ENCODE assay signal across 24 cellular contexts in the genomic region with DNA sequence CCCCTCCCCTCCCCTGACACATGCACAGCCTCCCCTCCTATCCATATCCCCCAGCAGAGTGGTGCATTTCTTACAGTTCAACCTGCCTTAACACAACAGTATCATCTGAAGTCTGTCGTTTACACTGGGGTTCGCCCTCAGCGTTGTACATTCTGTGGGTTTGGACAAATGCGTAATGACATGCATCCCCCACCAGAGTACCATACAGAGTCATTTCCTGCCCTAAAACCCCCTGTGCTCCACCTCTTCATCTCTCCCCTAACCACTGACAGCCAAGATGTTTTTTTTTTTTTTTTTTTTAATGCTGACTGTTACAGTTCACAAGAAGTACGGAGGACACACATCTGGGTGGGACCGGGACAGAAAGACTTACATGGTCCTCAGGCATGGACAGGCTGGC. TPM values are rescaled to one million over a fixed set of nuclear protein-coding genes. Genes with fewer than 3 reads are reported as not detected.
DNase-seq lines count a peak whose midpoint lies in the region; ATAC-seq and TF ChIP-seq lines count a peak whose summit lies in the region.
"Had no signal": no experiment of that assay in that cellular context is flagged by ENCODE, and none has a peak within 500 bp of the region (broad histone marks: within the 10 kb centered on the region; RNA-seq: fewer than 3 reads in every experiment).

No MANE protein-coding gene starts in this region.

- peaks cover 7% of the 10 kb centered on the region for H3K4me1 Mint-ChIP-seq in activated CD8-positive, alpha-beta memory T cell treated with anti-CD3 and anti-CD28 coated beads, Interleukin-2, amount 10 ng/mL, durations not matched to agents 7 days and 5 days
- no peaks in the 10 kb centered on the region for H3K4me1 Mint-ChIP-seq in central memory CD8-positive, alpha-beta T cell
- peaks cover 6 to 15% of the 10 kb centered on the region in 2 donors for H3K4me1 Mint-ChIP-seq in natural killer cell
- H3K4me1 Mint-ChIP-seq: B cell had no signal

- peaks cover 12% of the 10 kb centered on the region for H3K4me1 ChIP-seq in Loucy (ENCODE audit: insufficient read depth, low read length, poor library complexity, severe bottlenecking)
- no peaks in the 10 kb centered on the region for H3K4me1 ChIP-seq in MM.1S (ENCODE audit: low read length)

- no peak overlapping the region for H3K27ac Mint-ChIP-seq in activated CD8-positive, alpha-beta memory T cell treated with anti-CD3 and anti-CD28 coated beads, Interleukin-2, amount 10 ng/mL, durations not matched to agents 7 days and 5 days
- no peak overlapping the region for H3K27ac Mint-ChIP-seq in central memory CD8-positive, alpha-beta T cell (ENCODE audit: low read depth)
- no peak overlapping the region for H3K27ac Mint-ChIP-seq in natural killer cell
- H3K27ac Mint-ChIP-seq: B cell had no signal

- DNase-seq in activated CD8-positive, alpha-beta memory T cell treated with anti-CD3 and anti-CD28 coated beads, Interleukin-2, amount 10 ng/mL, durations not matched to agents 7 days and 5 days, result peak; percentile 48
- no peak for DNase-seq in activated CD8-positive, alpha-beta memory T cell treated with anti-CD3 and anti-CD28 coated beads, Interleukin-2, amount 50 U/mL, for 4 hours
- DNase-seq in central memory CD8-positive, alpha-beta T cell (ENCODE audit: low spot score in 2 of 2), result no peak
- DNase-seq in natural killer cell, result no peak
- no peak for DNase-seq in globus pallidus (ENCODE audit: low spot score)
- DNase-seq in MV-4-11 (lab: John Stamatoyannopoulos, UW), result no peak
- DNase-seq in MM.1S, result no peak
- DNase-seq: 8988T, Caco-2, GF-D8, GM23248, HCEC 1CT, IMR-90, Kasumi-1, NCI-H1105 treated with DMSO at 0.1 percent for 48 hours, NCI-H1694 treated with DMSO at 0.1 percent for 48 hours, NCI-H510A treated with DMSO at 0.1 percent for 48 hours, PC-3, SIG-M5 had no signal

- H3K36me3 Mint-ChIP-seq in activated CD8-positive, alpha-beta memory T cell treated with anti-CD3 and anti-CD28 coated beads, Interleukin-2, amount 10 ng/mL, durations not matched to agents 7 days and 5 days, result no peaks in the 10 kb centered on the region
- H3K36me3 Mint-ChIP-seq in central memory CD8-positive, alpha-beta T cell (ENCODE audit: insufficient read depth), result no peaks in the 10 kb centered on the region
- no peaks in the 10 kb centered on the region for H3K36me3 Mint-ChIP-seq in natural killer cell

- H3K4me3 Mint-ChIP-seq in activated CD8-positive, alpha-beta memory T cell treated with anti-CD3 and anti-CD28 coated beads, Interleukin-2, amount 10 ng/mL, durations not matched to agents 7 days and 5 days, result no peak overlapping the region
- no peak overlapping the region for H3K4me3 Mint-ChIP-seq in central memory CD8-positive, alpha-beta T cell
- H3K4me3 Mint-ChIP-seq in natural killer cell, result no peak overlapping the region
- H3K4me3 Mint-ChIP-seq: B cell had no signal

- H3K4me2 ChIP-seq in Loucy (ENCODE audit: low read depth, low read length, poor library complexity, severe bottlenecking) (peak overlapping the region; percentile 39), MM.1S (ENCODE audit: low read depth, low read length) (no peak overlapping the region)

- H3K9me2 ChIP-seq in Loucy (replicated peaks; ENCODE audit: low read depth, low read length) (no peaks in the 10 kb centered on the region), MM.1S (replicated peaks; ENCODE audit: insufficient read depth, low read length) (no peaks in the 10 kb centered on the region)

- no peaks in the 10 kb centered on the region for H3F3A ChIP-seq in Loucy (ENCODE audit: low read depth)
- no peaks in the 10 kb centered on the region for H3F3A ChIP-seq in MM.1S (ENCODE audit: insufficient read depth, low read length)

- H3K27me3 ChIP-seq in Loucy (ENCODE audit: insufficient read depth, low read length, poor library complexity, severe bottlenecking), result no peaks in the 10 kb centered on the region
- no peaks in the 10 kb centered on the region for H3K27me3 ChIP-seq in MM.1S (replicated peaks; ENCODE audit: insufficient read depth, low read length)

- ATAC-seq in activated CD8-positive, alpha-beta memory T cell treated with anti-CD3 and anti-CD28 coated beads, Interleukin-2, amount 10 ng/mL, durations not matched to agents 7 days and 5 days, result peak; percentile 80
- peak; percentile 72 for ATAC-seq in central memory CD8-positive, alpha-beta T cell (replicated peaks; ENCODE audit: extremely low read depth, poor library complexity, severe bottlenecking)
- peak; percentile 69 to 94 (median 93) for ATAC-seq in natural killer cell
- ATAC-seq: PC-3 had no signal

- H4K20me1 ChIP-seq in Loucy (ENCODE audit: insufficient read depth, low read length, poor library complexity, severe bottlenecking), result no peaks in the 10 kb centered on the region
- H4K20me1 ChIP-seq in MM.1S (ENCODE audit: insufficient read depth, low read length), result no peaks in the 10 kb centered on the region

- H3K79me2 ChIP-seq in Loucy (ENCODE audit: insufficient read depth, low read length), result no peaks in the 10 kb centered on the region
- H3K79me2 ChIP-seq in MM.1S (ENCODE audit: low read length), result no peaks in the 10 kb centered on the region

- H3K36me3 ChIP-seq in Loucy (ENCODE audit: insufficient read depth, low read length) (no peaks in the 10 kb centered on the region), MM.1S (replicated peaks; ENCODE audit: insufficient read depth, low read length) (no peaks in the 10 kb centered on the region)

- intact Hi-C loops in natural killer cell (cut with micrococcal nuclease), result no loop called here

- H3K9ac ChIP-seq in Loucy (ENCODE audit: low read depth, low read length, poor library complexity, severe bottlenecking) (peak overlapping the region; percentile 2), MM.1S (ENCODE audit: low read length) (no peak overlapping the region)
- H3K9ac ChIP-seq: GM23248 had no signal

- H3K9me3 ChIP-seq in Loucy (ENCODE audit: insufficient read depth, low read depth, low read length) (no peaks in the 10 kb centered on the region), MM.1S (replicated peaks; ENCODE audit: insufficient read depth, low read length) (no peaks in the 10 kb centered on the region)
- H3K9me3 ChIP-seq: Caco-2 had no signal

- CTCF ChIA-PET in activated CD8-positive, alpha-beta memory T cell treated with anti-CD3 and anti-CD28 coated beads, Interleukin-2, amount 10 ng/mL, durations not matched to agents 7 days and 5 days (lab: Charles Lee), result interaction anchor here (1.5 kb wide), 1 partner anchor 18 kb away, joined by 5 read pairs; no protein-coding TSS in a partner anchor

- 0 out of 2 replicates have a peak overlapping the region, but pooled peaks have one; percentile 35 for H2AFZ ChIP-seq in Loucy (ENCODE audit: low read length)
- no peak overlapping the region for H2AFZ ChIP-seq in MM.1S (ENCODE audit: low read length)
- H2AFZ ChIP-seq: GM23248 had no signal

- no peak overlapping the region for H3K4me3 ChIP-seq in Loucy (ENCODE audit: low read length, poor library complexity, severe bottlenecking)
- no peak overlapping the region for H3K4me3 ChIP-seq in MM.1S (ENCODE audit: low read length)
- H3K4me3 ChIP-seq: GM12878, GM23248 had no signal

- H3K9me3 Mint-ChIP-seq in activated CD8-positive, alpha-beta memory T cell treated with anti-CD3 and anti-CD28 coated beads, Interleukin-2, amount 10 ng/mL, durations not matched to agents 7 days and 5 days (ENCODE audit: low read depth), result no peaks in the 10 kb centered on the region
- H3K9me3 Mint-ChIP-seq in central memory CD8-positive, alpha-beta T cell, result no peaks in the 10 kb centered on the region
- no peaks in the 10 kb centered on the region for H3K9me3 Mint-ChIP-seq in natural killer cell

- no peak for TF ChIP-seq CTCF in Loucy (conservative IDR thresholded peaks at IDR 0.05; ENCODE audit: low read length)
- no peak for TF ChIP-seq CTCF in natural killer cell (IDR thresholded peaks at IDR 0.05)
- no peak for TF ChIP-seq CTCF in MM.1S (IDR thresholded peaks at IDR 0.05; ENCODE audit: low read length)

- H3K27ac ChIP-seq in MM.1S (ENCODE audit: low read length), result no peak overlapping the region
- H3K27ac ChIP-seq: GM23248, RWPE1 had no signal

- H3K27me3 Mint-ChIP-seq in activated CD8-positive, alpha-beta memory T cell treated with anti-CD3 and anti-CD28 coated beads, Interleukin-2, amount 10 ng/mL, durations not matched to agents 7 days and 5 days, result peaks cover 15% of the 10 kb centered on the region
- H3K27me3 Mint-ChIP-seq in central memory CD8-positive, alpha-beta T cell, result peaks cover 32% of the 10 kb centered on the region
- H3K27me3 Mint-ChIP-seq in natural killer cell (ENCODE audit: low read depth in 2 of 2), result peaks cover 5 to 15% of the 10 kb centered on the region in 2 donors
- H3K27me3 Mint-ChIP-seq: B cell had no signal

RNA-seq across cellular contexts. Expression of gene POMC, which starts 22.6 kb away (rescaled TPM):
- total RNA-seq in activated CD8-positive, alpha-beta memory T cell treated with anti-CD3 and anti-CD28 coated beads, Interleukin-2, amount 10 ng/mL, durations not matched to agents 7 days and 5 days, result 1 to 10 TPM; 4.3 to 4.6 TPM
- total RNA-seq in natural killer cell, result 1 to 10 TPM; 4.9 to 6.6 (median 6.0) TPM
- total RNA-seq: HT-29, IMR-90, PC-3 had no signal
